Comparison of ENCODE assay signal across 10 cellular contexts in the genomic region with DNA sequence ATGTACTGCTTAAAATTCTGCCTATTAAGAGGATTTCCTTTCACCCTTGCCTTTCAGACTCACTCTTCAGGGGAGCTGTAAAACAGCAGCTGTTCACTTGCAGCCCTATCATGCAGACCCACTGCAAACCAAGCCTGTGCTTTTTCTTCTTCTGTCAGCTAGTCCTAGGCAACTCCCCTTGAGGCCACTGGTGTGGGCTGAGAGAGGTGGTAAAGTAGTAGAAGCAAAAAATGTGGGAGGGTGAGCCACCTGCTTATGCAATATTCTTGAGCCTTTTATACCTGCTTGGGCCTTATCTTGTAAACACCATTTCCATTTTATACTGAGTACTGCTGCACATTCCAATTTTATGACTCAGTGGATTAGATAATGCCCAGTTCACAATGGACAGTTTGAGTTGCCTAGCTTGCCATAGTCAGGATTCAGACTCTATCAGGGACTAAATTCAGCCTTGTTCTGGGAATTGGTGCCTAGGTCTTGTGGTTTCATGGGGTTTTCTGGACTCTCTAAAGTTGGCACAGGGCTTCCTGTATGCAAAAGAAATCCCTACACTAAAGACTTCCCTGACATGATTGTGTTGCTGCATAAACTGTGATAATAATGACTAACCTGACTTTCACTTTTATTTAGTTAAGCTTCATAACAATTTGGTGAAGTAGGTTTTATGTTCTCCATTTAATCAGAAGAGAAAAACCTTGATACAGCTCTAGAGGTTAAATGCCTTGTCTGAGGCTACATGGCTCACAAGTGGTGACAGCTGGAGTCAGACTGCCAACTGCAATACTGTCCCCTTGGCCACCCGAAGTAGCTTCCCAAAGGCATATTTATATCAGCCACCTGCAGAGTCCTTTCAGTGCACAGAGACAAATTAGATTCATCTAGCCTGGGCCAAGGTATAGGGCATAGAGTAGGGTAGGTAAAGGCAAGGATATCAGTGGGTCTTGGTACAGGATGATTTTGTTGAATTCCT. TPM values are rescaled to one million over a fixed set of nuclear protein-coding genes. Genes with fewer than 3 reads are reported as not detected.
DNase-seq lines count a peak whose midpoint lies in the region; ATAC-seq, FAIRE-seq and TF ChIP-seq lines count a peak whose summit lies in the region.
"Had no signal": no experiment of that assay in that cellular context is flagged by ENCODE, and none has a peak within 500 bp of the region (broad histone marks: within the 10 kb centered on the region; RNA-seq: fewer than 3 reads in every experiment).

No MANE protein-coding gene starts in this region.

- H4K20me1 ChIP-seq in endothelial cell of umbilical vein (replicated peaks; ENCODE audit: control insufficient read depth, extremely low read depth, insufficient read depth, low read length) (no peaks in the 10 kb centered on the region), osteoblast (ENCODE audit: insufficient read depth, low read length) (no peaks in the 10 kb centered on the region)

- no peak overlapping the region for H3K4me3 Mint-ChIP-seq in progenitor cell of endocrine pancreas (ENCODE audit: low read depth)
- H3K4me3 Mint-ChIP-seq: activated T-cell treated with anti-CD3 and anti-CD28 coated beads, Interleukin-2, amount 50 U/mL, for 24 hours had no signal

- no peak overlapping the region for H3K27ac Mint-ChIP-seq in progenitor cell of endocrine pancreas
- H3K27ac Mint-ChIP-seq: activated T-cell treated with anti-CD3 and anti-CD28 coated beads, Interleukin-2, amount 50 U/mL, for 24 hours had no signal

- peak; percentile 70 for FAIRE-seq in endothelial cell of umbilical vein (lab: Jason Lieb, UNC)

- no peak for TF ChIP-seq POLR2A in endothelial cell of umbilical vein (IDR thresholded peaks at IDR 0.05; ENCODE audit: low read depth, low read length)

- no peaks in the 10 kb centered on the region for H3K9me1 ChIP-seq in endothelial cell of umbilical vein (replicated peaks; ENCODE audit: control insufficient read depth, extremely low read depth, insufficient read depth, low read length)

- H3K27me3 Mint-ChIP-seq in progenitor cell of endocrine pancreas, result no peaks in the 10 kb centered on the region

- H3K9me3 ChIP-seq in endothelial cell of umbilical vein (replicated peaks; ENCODE audit: control insufficient read depth, insufficient read depth, low read length), result no peaks in the 10 kb centered on the region
- H3K9me3 ChIP-seq in osteoblast (ENCODE audit: low read depth, low read length), result no peaks in the 10 kb centered on the region

- no peak overlapping the region for H3K27ac ChIP-seq in endothelial cell of umbilical vein (ENCODE audit: insufficient read depth, low read depth, low read length)
- H3K27ac ChIP-seq in osteoblast (ENCODE audit: low read depth, low read length), result no peak overlapping the region

- H3K27me3 ChIP-seq in endothelial cell of umbilical vein (ENCODE audit: control insufficient read depth in 2 of 2, insufficient read depth in 2 of 2, low read length in 2 of 2), result peaks cover 0 to under 1% of the 10 kb centered on the region in 2 experiments
- no peaks in the 10 kb centered on the region for H3K27me3 ChIP-seq in osteoblast (ENCODE audit: insufficient read depth, low read length)

- H3K4me2 ChIP-seq in endothelial cell of umbilical vein (ENCODE audit: insufficient read depth, low read length), result no peak overlapping the region
- peak overlapping the region; percentile 51 for H3K4me2 ChIP-seq in osteoblast (ENCODE audit: insufficient read depth, low read length)

- H3K4me1 Mint-ChIP-seq in progenitor cell of endocrine pancreas (ENCODE audit: low read depth), result peaks cover 3% of the 10 kb centered on the region

- no peaks in the 10 kb centered on the region for H3K36me3 Mint-ChIP-seq in progenitor cell of endocrine pancreas (ENCODE audit: insufficient read depth)

- no peak overlapping the region for H3K9ac ChIP-seq in endothelial cell of umbilical vein (replicated peaks; ENCODE audit: extremely low read depth, insufficient read depth, low read length)

- H3K4me3 ChIP-seq in GM12865 (ENCODE audit: low read depth, low read length) (no peak overlapping the region; the same call in 1 of the 2 replicates), endothelial cell of umbilical vein (replicated peaks in 1 of 3; ENCODE audit: insufficient read depth in 1 of 3, low read depth in 1 of 3, low read length in 3 of 3) (no peak overlapping the region), osteoblast (ENCODE audit: insufficient read depth, low read length) (no peak overlapping the region)

- H3K79me2 ChIP-seq in endothelial cell of umbilical vein (ENCODE audit: control insufficient read depth, insufficient read depth, low read length) (no peaks in the 10 kb centered on the region), osteoblast (ENCODE audit: insufficient read depth, low read length) (no peaks in the 10 kb centered on the region)

- peak; percentile 24 for DNase-seq in GM12865 (ENCODE audit: low read depth)
- peak; percentile 98 for DNase-seq in NCI-H524 treated with DMSO at 0.1 percent for 48 hours (lab: John Stamatoyannopoulos, UW)
- peak; percentile 59 for DNase-seq in endothelial cell of umbilical vein (ENCODE audit: low read depth, low spot score)
- no peak for DNase-seq in osteoblast (ENCODE audit: insufficient read length, low spot score, missing footprints)
- no peak for DNase-seq in progenitor cell of endocrine pancreas (ENCODE audit: low spot score, unreplicated experiment)
- no peak for DNase-seq in NCI-H1417 (lab: John Stamatoyannopoulos, UW)
- DNase-seq: activated T-cell treated with anti-CD3 and anti-CD28 coated beads, Interleukin-2, amount 50 U/mL, for 24 hours; stimulated activated CD4-positive, alpha-beta T cell treated with anti-CD3 and anti-CD28 coated beads, Interleukin-15, amount 100 ng/mL, for 24 hours had no signal

- dilution Hi-C loops in endothelial cell of umbilical vein (cut with MboI; ENCODE audit: extremely low pct_ligation_motif_present, low sequenced_read_pairs), result no loop called here

- H2AFZ ChIP-seq in endothelial cell of umbilical vein (ENCODE audit: low read depth, low read length), result no peak overlapping the region
- H2AFZ ChIP-seq in osteoblast (ENCODE audit: low read length), result no peak overlapping the region

- TF ChIP-seq CTCF in GM12865 (IDR thresholded peaks at IDR 0.05; ENCODE audit: insufficient read depth, low read depth, low read length, missing control alignments) (no peak), endothelial cell of umbilical vein (IDR thresholded peaks at IDR 0.05; ENCODE audit: extremely low read depth in 1 of 2, insufficient read depth in 1 of 2, low read depth in 1 of 2, low read length in 2 of 2) (no peak), osteoblast (IDR thresholded peaks at IDR 0.05; ENCODE audit: extremely low read depth, low read depth, low read length) (no peak), progenitor cell of endocrine pancreas (IDR thresholded peaks at IDR 0.05; ENCODE audit: unreplicated experiment) (no peak)

- ATAC-seq in GM21825 (IDR thresholded peaks at IDR 0.05; ENCODE audit: unreplicated experiment), result no peak
- no peak for ATAC-seq in GM18909 (IDR thresholded peaks at IDR 0.05; ENCODE audit: poor library complexity, unreplicated experiment)

- no peaks in the 10 kb centered on the region for H3K4me1 ChIP-seq in endothelial cell of umbilical vein (ENCODE audit: control insufficient read depth, extremely low read depth, insufficient read depth, low read length)
- H3K4me1 ChIP-seq in osteoblast (ENCODE audit: insufficient read depth, low read length), result peaks cover 6% of the 10 kb centered on the region

- peaks cover 6% of the 10 kb centered on the region for H3K9me3 Mint-ChIP-seq in progenitor cell of endocrine pancreas (ENCODE audit: low read depth)

- no TSS peak for BruUV-seq in endothelial cell of umbilical vein (replicated peaks; lab: Mats Ljungman, UMichigan)

- H3K36me3 ChIP-seq in endothelial cell of umbilical vein (ENCODE audit: control insufficient read depth in 2 of 2, extremely low read depth in 1 of 2, insufficient read depth in 2 of 2, low read length in 2 of 2) (no peaks in the 10 kb centered on the region), osteoblast (ENCODE audit: insufficient read depth, low read length) (no peaks in the 10 kb centered on the region)

- CTCF ChIA-PET in endothelial cell of umbilical vein (lab: Charles Lee), result interaction anchor here (0.9 to 2.0 kb wide), 4 partner anchors 11 to 73 kb away, joined by 3 to 11 read pairs (median 3); no protein-coding TSS in a partner anchor

- intact Hi-C loops in endothelial cell of umbilical vein (cut with micrococcal nuclease), result no loop called here

- POLR2A ChIA-PET in endothelial cell of umbilical vein (lab: Charles Lee), result no interaction called here

TF ChIP-seq in endothelial cell of umbilical vein, 7 proteins besides CTCF, POLR2A, EP300 and RAD21:
- peak; percentile 42 for TF ChIP-seq JUN (IDR thresholded peaks at IDR 0.05; ENCODE audit: borderline replicate concordance, insufficient read depth, insufficient read length, low read depth)
- TF ChIP-seq FOS (IDR thresholded peaks at IDR 0.05; ENCODE audit: borderline replicate concordance, insufficient read depth, low read length), result peak; percentile 38
- TF ChIP-seq GATA2 (IDR thresholded peaks at IDR 0.05; ENCODE audit: insufficient read depth, insufficient read length, low read depth, low read length), result no peak
TF ChIP-seq in endothelial cell of umbilical vein: peak in this region for 2.

RNA-seq across cellular contexts. Expression of a gene that starts 47.4 kb away (rescaled TPM):
- total RNA-seq in endothelial cell of umbilical vein (29.5 and 35.4 TPM in 2 replicates), osteoblast (28.9 and 36.9 TPM in 2 replicates), progenitor cell of endocrine pancreas (73.7 and 75.5 TPM in 2 replicates)
- polyA plus RNA-seq in endothelial cell of umbilical vein, result 11.5 and 13.5 TPM in 2 replicates
- 12.3 and 13.2 TPM in 2 replicates for polyA plus RNA-seq in endothelial cell of umbilical vein (2011; cell fraction: cytosol; rRNA removed)
- 78.2 and 91.6 TPM in 2 replicates for polyA plus RNA-seq in endothelial cell of umbilical vein (2011; cell fraction: nucleus; rRNA removed)
- polyA plus RNA-seq in endothelial cell of umbilical vein (2012), result 18.9 and 20.3 TPM in 2 replicates
- 40.9 and 53.3 TPM in 2 replicates for polyA minus RNA-seq in endothelial cell of umbilical vein
- polyA minus RNA-seq in endothelial cell of umbilical vein (2011; cell fraction: cytosol; rRNA and poly(A)+ RNA removed), result 24.0 TPM
- polyA minus RNA-seq in endothelial cell of umbilical vein (2011; cell fraction: nucleus; rRNA and poly(A)+ RNA removed), result 117 and 138 TPM in 2 replicates

RNA-seq across cellular contexts. Expression of a gene that starts 56.4 kb away (rescaled TPM):
- total RNA-seq in endothelial cell of umbilical vein (0.21 and 0.53 TPM in 2 replicates), osteoblast (0.36 TPM in 1 of 2 replicates, not detected in the other), progenitor cell of endocrine pancreas (12.0 and 14.2 TPM in 2 replicates)
- 0.11 and 0.24 TPM in 2 replicates for polyA plus RNA-seq in endothelial cell of umbilical vein
- polyA plus RNA-seq in endothelial cell of umbilical vein (2011; cell fraction: cytosol; rRNA removed), result 0.22 and 0.34 TPM in 2 replicates
- 0.12 and 0.15 TPM in 2 replicates for polyA plus RNA-seq in endothelial cell of umbilical vein (2011; cell fraction: nucleus; rRNA removed)
- 0.20 and 0.52 TPM in 2 replicates for polyA plus RNA-seq in endothelial cell of umbilical vein (2012)
- 0.17 and 0.90 TPM in 2 replicates for polyA minus RNA-seq in endothelial cell of umbilical vein
- 6.5 TPM for polyA minus RNA-seq in endothelial cell of umbilical vein (2011; cell fraction: cytosol; rRNA and poly(A)+ RNA removed)
- 0.24 TPM in 1 of 2 replicates, not detected in the other for polyA minus RNA-seq in endothelial cell of umbilical vein (2011; cell fraction: nucleus; rRNA and poly(A)+ RNA removed)

Comparison
In these comparisons a context has a peak if more than half of its experiments do, and no peak if none do; other contexts are left out.
1. DNase-seq: peak in GM12865 (single experiment), NCI-H524 treated with DMSO at 0.1 percent for 48 hours (single experiment) and endothelial cell of umbilical vein (single experiment); none in osteoblast (single experiment), progenitor cell of endocrine pancreas (single experiment) and NCI-H1417 (0 of 3).